Comparison of ENCODE assay signal across 1 cellular context in genomic region chr17:51120739-51121619, GRCh38.
TF ChIP-seq lines count a peak whose summit lies in the region.

TSS of gene SPAG9 (minus strand) at chr17:51120868. CDS start at chr17:51120656, 212 bp downstream.

TF ChIP-seq in HEK293, 187 proteins besides CTCF, POLR2A, EP300 and RAD21 (continued from another document and continues in another):
- TF ChIP-seq ZNF629 (tag by site-specific recombination; IDR thresholded peaks at IDR 0.05) (peak; percentile 84), KLF7 (tag by site-specific recombination; IDR thresholded peaks at IDR 0.05; ENCODE audit: borderline replicate concordance) (peak; percentile 95), ZNF426 (tag by site-specific recombination; IDR thresholded peaks at IDR 0.05) (no peak), IKZF3 (tag by site-specific recombination; IDR thresholded peaks at IDR 0.05) (peak; percentile 100), ZNF580 (tag by site-specific recombination; IDR thresholded peaks at IDR 0.05) (no peak), FEZF1 (tag by site-specific recombination; IDR thresholded peaks at IDR 0.05) (0 out of 2 replicates have a peak, but pooled peaks have one; percentile 7), ZSCAN23 (tag by site-specific recombination; IDR thresholded peaks at IDR 0.05) (no peak), MZF1 (tag by site-specific recombination; IDR thresholded peaks at IDR 0.05; ENCODE audit: borderline replicate concordance) (peak; percentile 71), ZNF169 (tag by site-specific recombination; IDR thresholded peaks at IDR 0.05) (no peak), GLIS1 (tag by site-specific recombination; IDR thresholded peaks at IDR 0.05) (peak; percentile 75), KLF8 (tag by site-specific recombination; IDR thresholded peaks at IDR 0.05) (peak; percentile 92), INSM2 (tag by site-specific recombination; IDR thresholded peaks at IDR 0.05) (peak; percentile 49; the same call in 1 of the 2 replicates), ZNF354C (tag by site-specific recombination; IDR thresholded peaks at IDR 0.05; ENCODE audit: borderline replicate concordance, low read depth) (no peak), KLF1 (tag by site-specific recombination; IDR thresholded peaks at IDR 0.05) (peak; percentile 96), BCL6B (tag by site-specific recombination; IDR thresholded peaks at IDR 0.05) (no peak), ZNF501 (tag by site-specific recombination; IDR thresholded peaks at IDR 0.05) (0 out of 2 replicates have a peak, but pooled peaks have one; percentile 19), ZFP37 (tag by site-specific recombination; IDR thresholded peaks at IDR 0.05) (0 out of 2 replicates have a peak, but pooled peaks have one; percentile 36), ZNF514 (tag by site-specific recombination; IDR thresholded peaks at IDR 0.05) (no peak), MEIS1 (CRISPR knock-in tag; IDR thresholded peaks at IDR 0.05; ENCODE audit: borderline replicate concordance) (no peak), ZEB2 (tag by site-specific recombination; IDR thresholded peaks at IDR 0.05) (peak; percentile 85), KLF17 (tag by site-specific recombination; IDR thresholded peaks at IDR 0.05) (peak; percentile 83), ZSCAN16 (tag by site-specific recombination; IDR thresholded peaks at IDR 0.05) (peak; percentile 67; the same call in 1 of the 2 replicates), ZNF366 (tag by site-specific recombination; conservative IDR thresholded peaks at IDR 0.05) (peak; percentile 78), ZNF416 (tag by site-specific recombination; IDR thresholded peaks at IDR 0.05) (no peak), ZNF302 (tag by site-specific recombination; IDR thresholded peaks at IDR 0.05; ENCODE audit: low read depth) (no peak), OSR2 (tag by site-specific recombination; IDR thresholded peaks at IDR 0.05) (no peak), ZNF362 (tag by site-specific recombination; IDR thresholded peaks at IDR 0.05) (peak; percentile 87), GLI4 (tag by site-specific recombination; IDR thresholded peaks at IDR 0.05) (no peak), ZNF157 (tag by site-specific recombination; IDR thresholded peaks at IDR 0.05) (no peak), ZBTB10 (tag by site-specific recombination; IDR thresholded peaks at IDR 0.05) (peak; percentile 74), SP2 (tag by site-specific recombination; IDR thresholded peaks at IDR 0.05) (peak; percentile 87), ZNF324 (tag by site-specific recombination; IDR thresholded peaks at IDR 0.05) (0 out of 2 replicates have a peak, but pooled peaks have one; percentile 37), OVOL3 (tag by site-specific recombination; IDR thresholded peaks at IDR 0.05) (no peak), SP3 (tag by site-specific recombination; IDR thresholded peaks at IDR 0.05) (peak; percentile 81), ZNF341 (tag by site-specific recombination; IDR thresholded peaks at IDR 0.05; ENCODE audit: low read depth) (peak; percentile 98), ZNF677 (tag by site-specific recombination; IDR thresholded peaks at IDR 0.05) (no peak), KLF16 (tag by site-specific recombination; IDR thresholded peaks at IDR 0.05) (peak; percentile 48), KLF9 (tag by site-specific recombination; IDR thresholded peaks at IDR 0.05; ENCODE audit: low read depth) (peak; percentile 54; the same call in 1 of the 2 replicates), ZNF214 (tag by site-specific recombination; IDR thresholded peaks at IDR 0.05; ENCODE audit: borderline replicate concordance) (no peak), ZNF76 (tag by site-specific recombination; IDR thresholded peaks at IDR 0.05; ENCODE audit: borderline replicate concordance, low read depth) (peak; percentile 69), PRDM1 (tag by site-specific recombination; IDR thresholded peaks at IDR 0.05) (peak; percentile 73; the same call in 1 of the 2 replicates), ZXDB (tag by site-specific recombination; IDR thresholded peaks at IDR 0.05) (peak; percentile 85), ZNF843 (tag by site-specific recombination; IDR thresholded peaks at IDR 0.05) (peak; percentile 36; the same call in 1 of the 2 replicates), SALL2 (tag by site-specific recombination; IDR thresholded peaks at IDR 0.05; ENCODE audit: borderline replicate concordance) (no peak), EGR2 (tag by site-specific recombination; IDR thresholded peaks at IDR 0.05; ENCODE audit: low read depth) (0 out of 2 replicates have a peak, but pooled peaks have one; percentile 21), HOXA7 (CRISPR knock-in tag; IDR thresholded peaks at IDR 0.05; ENCODE audit: borderline replicate concordance) (no peak), ZNF830 (tag by site-specific recombination; IDR thresholded peaks at IDR 0.05; ENCODE audit: low read depth) (no peak), BCL11B (tag by site-specific recombination; IDR thresholded peaks at IDR 0.05; ENCODE audit: low read depth) (no peak), ZNF48 (tag by site-specific recombination; IDR thresholded peaks at IDR 0.05) (no peak), ZNF626 (tag by site-specific recombination; IDR thresholded peaks at IDR 0.05) (no peak)
- TF ChIP-seq, protein P1, sequence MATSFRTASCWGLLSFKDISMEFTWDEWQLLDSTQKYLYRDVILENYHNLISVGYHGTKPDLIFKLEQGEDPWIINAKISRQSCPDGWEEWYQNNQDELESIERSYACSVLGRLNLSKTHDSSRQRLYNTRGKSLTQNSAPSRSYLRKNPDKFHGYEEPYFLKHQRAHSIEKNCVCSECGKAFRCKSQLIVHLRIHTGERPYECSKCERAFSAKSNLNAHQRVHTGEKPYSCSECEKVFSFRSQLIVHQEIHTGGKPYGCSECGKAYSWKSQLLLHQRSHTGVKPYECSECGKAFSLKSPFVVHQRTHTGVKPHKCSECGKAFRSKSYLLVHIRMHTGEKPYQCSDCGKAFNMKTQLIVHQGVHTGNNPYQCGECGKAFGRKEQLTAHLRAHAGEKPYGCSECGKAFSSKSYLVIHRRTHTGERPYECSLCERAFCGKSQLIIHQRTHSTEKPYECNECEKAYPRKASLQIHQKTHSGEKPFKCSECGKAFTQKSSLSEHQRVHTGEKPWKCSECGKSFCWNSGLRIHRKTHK (tag by site-specific recombination; IDR thresholded peaks at IDR 0.05), result no peak
- TF ChIP-seq, protein P2, sequence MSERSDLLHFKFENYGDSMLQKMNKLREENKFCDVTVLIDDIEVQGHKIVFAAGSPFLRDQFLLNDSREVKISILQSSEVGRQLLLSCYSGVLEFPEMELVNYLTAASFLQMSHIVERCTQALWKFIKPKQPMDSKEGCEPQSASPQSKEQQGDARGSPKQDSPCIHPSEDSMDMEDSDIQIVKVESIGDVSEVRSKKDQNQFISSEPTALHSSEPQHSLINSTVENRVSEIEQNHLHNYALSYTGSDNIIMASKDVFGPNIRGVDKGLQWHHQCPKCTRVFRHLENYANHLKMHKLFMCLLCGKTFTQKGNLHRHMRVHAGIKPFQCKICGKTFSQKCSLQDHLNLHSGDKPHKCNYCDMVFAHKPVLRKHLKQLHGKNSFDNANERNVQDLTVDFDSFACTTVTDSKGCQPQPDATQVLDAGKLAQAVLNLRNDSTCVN (tag by site-specific recombination; optimal IDR thresholded peaks at IDR 0.05), result no peak
- TF ChIP-seq, protein P3, sequence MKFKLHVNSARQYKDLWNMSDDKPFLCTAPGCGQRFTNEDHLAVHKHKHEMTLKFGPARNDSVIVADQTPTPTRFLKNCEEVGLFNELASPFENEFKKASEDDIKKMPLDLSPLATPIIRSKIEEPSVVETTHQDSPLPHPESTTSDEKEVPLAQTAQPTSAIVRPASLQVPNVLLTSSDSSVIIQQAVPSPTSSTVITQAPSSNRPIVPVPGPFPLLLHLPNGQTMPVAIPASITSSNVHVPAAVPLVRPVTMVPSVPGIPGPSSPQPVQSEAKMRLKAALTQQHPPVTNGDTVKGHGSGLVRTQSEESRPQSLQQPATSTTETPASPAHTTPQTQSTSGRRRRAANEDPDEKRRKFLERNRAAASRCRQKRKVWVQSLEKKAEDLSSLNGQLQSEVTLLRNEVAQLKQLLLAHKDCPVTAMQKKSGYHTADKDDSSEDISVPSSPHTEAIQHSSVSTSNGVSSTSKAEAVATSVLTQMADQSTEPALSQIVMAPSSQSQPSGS (tag by site-specific recombination; IDR thresholded peaks at IDR 0.05; ENCODE audit: low read depth), result no peak; the same call in 1 of the 2 replicates
- TF ChIP-seq, protein P4, sequence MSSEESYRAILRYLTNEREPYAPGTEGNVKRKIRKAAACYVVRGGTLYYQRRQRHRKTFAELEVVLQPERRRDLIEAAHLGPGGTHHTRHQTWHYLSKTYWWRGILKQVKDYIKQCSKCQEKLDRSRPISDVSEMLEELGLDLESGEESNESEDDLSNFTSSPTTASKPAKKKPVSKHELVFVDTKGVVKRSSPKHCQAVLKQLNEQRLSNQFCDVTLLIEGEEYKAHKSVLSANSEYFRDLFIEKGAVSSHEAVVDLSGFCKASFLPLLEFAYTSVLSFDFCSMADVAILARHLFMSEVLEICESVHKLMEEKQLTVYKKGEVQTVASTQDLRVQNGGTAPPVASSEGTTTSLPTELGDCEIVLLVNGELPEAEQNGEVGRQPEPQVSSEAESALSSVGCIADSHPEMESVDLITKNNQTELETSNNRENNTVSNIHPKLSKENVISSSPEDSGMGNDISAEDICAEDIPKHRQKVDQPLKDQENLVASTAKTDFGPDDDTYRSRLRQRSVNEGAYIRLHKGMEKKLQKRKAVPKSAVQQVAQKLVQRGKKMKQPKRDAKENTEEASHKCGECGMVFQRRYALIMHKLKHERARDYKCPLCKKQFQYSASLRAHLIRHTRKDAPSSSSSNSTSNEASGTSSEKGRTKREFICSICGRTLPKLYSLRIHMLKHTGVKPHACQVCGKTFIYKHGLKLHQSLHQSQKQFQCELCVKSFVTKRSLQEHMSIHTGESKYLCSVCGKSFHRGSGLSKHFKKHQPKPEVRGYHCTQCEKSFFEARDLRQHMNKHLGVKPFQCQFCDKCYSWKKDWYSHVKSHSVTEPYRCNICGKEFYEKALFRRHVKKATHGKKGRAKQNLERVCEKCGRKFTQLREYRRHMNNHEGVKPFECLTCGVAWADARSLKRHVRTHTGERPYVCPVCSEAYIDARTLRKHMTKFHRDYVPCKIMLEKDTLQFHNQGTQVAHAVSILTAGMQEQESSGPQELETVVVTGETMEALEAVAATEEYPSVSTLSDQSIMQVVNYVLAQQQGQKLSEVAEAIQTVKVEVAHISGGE (tag by site-specific recombination; conservative IDR thresholded peaks at IDR 0.05; ENCODE audit: low read depth), result 0 out of 2 replicates have a peak, but pooled peaks have one; percentile 12
